ENCODE assay signal across 10 cellular contexts in genomic region chr17:65742433-65743312, GRCh38.
DNase-seq lines count a peak whose midpoint lies in the region; ATAC-seq and TF ChIP-seq lines count a peak whose summit lies in the region.
"Had no signal": no experiment of that assay in that cellular context is flagged by ENCODE, and none has a peak within 500 bp of the region (broad histone marks: within the 10 kb centered on the region; RNA-seq: fewer than 3 reads in every experiment).

No MANE protein-coding gene starts in this region.

- no peaks in the 10 kb centered on the region for H3K27me3 ChIP-seq in gastroesophageal sphincter
- H3K27me3 ChIP-seq in suprapubic skin: no peaks in the 10 kb centered on the region
- H3K27me3 ChIP-seq: BLaER1 treated with 17β-estradiol and CSF1 and Interleukin-3, amounts not matched to agents 10 nM and 100 nM had no signal

- DNase-seq in activated naive CD4-positive, alpha-beta T cell treated with anti-CD3 and anti-CD28 coated beads, Interleukin-2, amount 50 U/mL, for 72 hours (ENCODE audit: low spot score in 2 of 2): no peak
- DNase-seq in activated naive CD4-positive, alpha-beta T cell treated with Interleukin-2 at 50 U/mL for 16 hours: no peak
- no peak for DNase-seq in T-helper 17 cell
- DNase-seq in suprapubic skin (ENCODE audit: low spot score in 2 of 2): no peak
- DNase-seq in amygdala (lab: John Stamatoyannopoulos, UW): no peak
- no peak for DNase-seq in GOT3 (lab: John Stamatoyannopoulos, UW)

- 8 to 37% methylated on average over 2 to 6 of the region's 6 CpGs for WGBS in gastroesophageal sphincter (ENCODE audit: low coverage in 1 of 2), 2 donors
- WGBS in suprapubic skin: 32% methylated on average over 6 of the region's 6 CpGs

- H3K27ac Mint-ChIP-seq in activated naive CD4-positive, alpha-beta T cell treated with anti-CD3 and anti-CD28 coated beads, Interleukin-2, amount 50 U/mL, for 72 hours: no peak overlapping the region
- H3K27ac Mint-ChIP-seq in T-helper 17 cell: no peak overlapping the region

- peak overlapping the region; percentile 34 to 57 (median 40) for H3K27ac ChIP-seq in gastroesophageal sphincter
- peak overlapping the region; percentile 63 for H3K27ac ChIP-seq in suprapubic skin
- H3K27ac ChIP-seq: BLaER1 treated with 17β-estradiol and CSF1 and Interleukin-3, amounts not matched to agents 10 nM and 100 nM; HL-60 had no signal

- H3K4me1 ChIP-seq in gastroesophageal sphincter: peaks cover 0 to 26% (median 7%) of the 10 kb centered on the region in 3 donors
- H3K4me1 ChIP-seq in suprapubic skin: peaks cover 15% of the 10 kb centered on the region
- H3K4me1 ChIP-seq: BLaER1 treated with 17β-estradiol and CSF1 and Interleukin-3, amounts not matched to agents 10 nM and 100 nM had no signal

- H3K4me3 ChIP-seq in gastroesophageal sphincter (no peak overlapping the region), suprapubic skin (no peak overlapping the region)
- H3K4me3 ChIP-seq: BLaER1 treated with 17β-estradiol and CSF1 and Interleukin-3, amounts not matched to agents 10 nM and 100 nM had no signal

- peaks cover 11% of the 10 kb centered on the region for H3K4me1 Mint-ChIP-seq in T-helper 17 cell

- peak; percentile 24 to 56 for ATAC-seq in activated naive CD4-positive, alpha-beta T cell treated with anti-CD3 and anti-CD28 coated beads, Interleukin-2, amount 50 U/mL, for 72 hours
- ATAC-seq in T-helper 17 cell (no peak), gastroesophageal sphincter (peak; percentile 48), HG02852 (IDR thresholded peaks at IDR 0.05; ENCODE audit: unreplicated experiment) (no peak)

- no peaks in the 10 kb centered on the region for H3K27me3 Mint-ChIP-seq in T-helper 17 cell

- TF ChIP-seq EP300 in gastroesophageal sphincter (IDR thresholded peaks at IDR 0.05) (no peak), suprapubic skin (IDR thresholded peaks at IDR 0.05) (no peak)

- H3K9me3 Mint-ChIP-seq in activated naive CD4-positive, alpha-beta T cell treated with anti-CD3 and anti-CD28 coated beads, Interleukin-2, amount 50 U/mL, for 72 hours: peaks cover 0 to 6% of the 10 kb centered on the region in 2 donors

- H3K9me3 ChIP-seq in T-helper 17 cell (ENCODE audit: control insufficient read depth, low read length, poor library complexity, severe bottlenecking): no peaks in the 10 kb centered on the region
- peaks cover 0 to 9% (median 0%) of the 10 kb centered on the region in 3 donors for H3K9me3 ChIP-seq in gastroesophageal sphincter
- no peaks in the 10 kb centered on the region for H3K9me3 ChIP-seq in suprapubic skin

- no peak for TF ChIP-seq CTCF in gastroesophageal sphincter (IDR thresholded peaks at IDR 0.05)
- no peak for TF ChIP-seq CTCF in suprapubic skin (IDR thresholded peaks at IDR 0.05)

- peak overlapping the region; percentile 41 for H3K4me3 Mint-ChIP-seq in T-helper 17 cell

- no peaks in the 10 kb centered on the region for H3K36me3 Mint-ChIP-seq in activated naive CD4-positive, alpha-beta T cell treated with anti-CD3 and anti-CD28 coated beads, Interleukin-2, amount 50 U/mL, for 72 hours
- no peaks in the 10 kb centered on the region for H3K36me3 Mint-ChIP-seq in T-helper 17 cell (ENCODE audit: low read depth)

- peaks cover 0 to under 1% of the 10 kb centered on the region in 2 donors for H3K36me3 ChIP-seq in gastroesophageal sphincter
- no peaks in the 10 kb centered on the region for H3K36me3 ChIP-seq in suprapubic skin
- H3K36me3 ChIP-seq: BLaER1 treated with 17β-estradiol and CSF1 and Interleukin-3, amounts not matched to agents 10 nM and 100 nM had no signal

- no peak for TF ChIP-seq POLR2A in gastroesophageal sphincter (IDR thresholded peaks at IDR 0.05)
- TF ChIP-seq POLR2A in suprapubic skin (IDR thresholded peaks at IDR 0.05): no peak

Comparison
In these comparisons a context has a peak if more than half of its experiments do, and no peak if none do; other contexts are left out.
1. ATAC-seq: peak in activated naive CD4-positive, alpha-beta T cell treated with anti-CD3 and anti-CD28 coated beads, Interleukin-2, amount 50 U/mL, for 72 hours (2 of 2) and gastroesophageal sphincter (single experiment); none in T-helper 17 cell (single experiment) and HG02852 (single experiment).